Comparison of ENCODE assay signal across 8 cellular contexts in genomic region chr15:31974855-31975421, GRCh38.
A peak's percentile ranks its signal among the peaks of the same experiment; 100 is the strongest.
DNase-seq lines count a peak whose midpoint lies in the region; ATAC-seq lines count a peak whose summit lies in the region.

No MANE protein-coding gene starts in this region.

- H3K27me3 Mint-ChIP-seq in stimulated activated naive B cell treated with anti-CD40 and anti-IgM and Interleukin-4, amounts not matched to agents 10 μg/mL and 1 μg/mL and 100 μg/mL, for 72 hours: peaks cover 42 to 53% of the 10 kb centered on the region in 2 donors

- peaks cover 7 to 10% of the 10 kb centered on the region in 2 donors for H3K4me1 Mint-ChIP-seq in stimulated activated naive B cell treated with anti-CD40 and anti-IgM and Interleukin-4, amounts not matched to agents 10 μg/mL and 1 μg/mL and 100 μg/mL, for 72 hours

- DNase-seq in CD1c-positive myeloid dendritic cell (ENCODE audit: extremely low spot score) (peak; percentile 31), NCI-H774 (lab: John Stamatoyannopoulos, UW) (peak; percentile 37), amygdala (lab: John Stamatoyannopoulos, UW) (peak in 29 of 56 donors; percentile 4 to 66 (median 30)), iPS-NIHi11 (ENCODE audit: low spot score) (peak; percentile 69), MV-4-11 (lab: John Stamatoyannopoulos, UW) (no peak)
- DNase-seq in stimulated activated naive B cell treated with anti-CD40 and anti-IgM and Interleukin-4, amounts not matched to agents 10 μg/mL and 1 μg/mL and 100 μg/mL, for 72 hours: peak; percentile 8

- H3K36me3 Mint-ChIP-seq in stimulated activated naive B cell treated with anti-CD40 and anti-IgM and Interleukin-4, amounts not matched to agents 10 μg/mL and 1 μg/mL and 100 μg/mL, for 72 hours: no peaks in the 10 kb centered on the region

- H3K4me3 Mint-ChIP-seq in stimulated activated naive B cell treated with anti-CD40 and anti-IgM and Interleukin-4, amounts not matched to agents 10 μg/mL and 1 μg/mL and 100 μg/mL, for 72 hours: no peak overlapping the region

- no peak overlapping the region for H3K27ac Mint-ChIP-seq in stimulated activated naive B cell treated with anti-CD40 and anti-IgM and Interleukin-4, amounts not matched to agents 10 μg/mL and 1 μg/mL and 100 μg/mL, for 72 hours

- ATAC-seq in GM18909 (IDR thresholded peaks at IDR 0.05; ENCODE audit: poor library complexity, unreplicated experiment) (peak; percentile 47), HG02885 (IDR thresholded peaks at IDR 0.05; ENCODE audit: poor library complexity, unreplicated experiment) (no peak)
- ATAC-seq in stimulated activated naive B cell treated with anti-CD40 and anti-IgM and Interleukin-4, amounts not matched to agents 10 μg/mL and 1 μg/mL and 100 μg/mL, for 72 hours (replicated peaks): peak; percentile 40 to 44

- no peaks in the 10 kb centered on the region for H3K9me3 Mint-ChIP-seq in stimulated activated naive B cell treated with anti-CD40 and anti-IgM and Interleukin-4, amounts not matched to agents 10 μg/mL and 1 μg/mL and 100 μg/mL, for 72 hours
